In the genomic region with DNA sequence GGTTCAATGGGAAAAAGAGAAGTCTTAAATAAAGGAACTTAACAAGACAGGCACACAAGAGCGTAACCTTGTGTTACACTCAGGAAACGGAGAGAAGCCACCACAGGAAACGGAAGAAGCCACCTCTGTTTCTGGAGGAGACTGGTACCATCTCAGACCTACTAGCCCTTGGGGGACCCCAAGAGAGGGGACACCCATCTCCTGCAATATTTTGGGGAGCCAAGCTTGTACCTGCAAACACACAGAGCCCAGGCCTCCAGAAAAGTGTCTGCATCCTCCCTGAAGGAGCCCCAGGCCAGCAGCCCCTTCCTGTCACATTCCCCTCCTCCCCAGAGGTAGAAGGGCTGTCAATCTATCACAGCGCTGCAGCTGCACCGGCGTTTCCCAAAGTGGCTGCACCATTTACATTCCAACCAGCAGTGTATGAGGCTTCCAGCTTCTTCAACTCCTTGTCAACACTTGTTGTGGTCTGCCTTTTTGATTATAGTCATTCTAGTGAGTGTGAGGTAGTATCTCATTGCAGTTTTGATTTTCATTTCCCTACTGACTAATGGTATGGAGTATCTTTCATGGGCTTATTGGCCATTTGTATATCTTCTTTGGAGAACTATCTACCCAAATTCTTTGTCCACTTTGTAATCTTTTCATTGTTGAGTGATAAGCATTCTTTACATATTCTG, we compare ENCODE assay signal across 16 cellular contexts. TPM values are rescaled to one million over a fixed set of nuclear protein-coding genes. Genes with fewer than 3 reads are reported as not detected.
DNase-seq lines count a peak whose midpoint lies in the region; ATAC-seq, FAIRE-seq and TF ChIP-seq lines count a peak whose summit lies in the region.
"Had no signal": no experiment of that assay in that cellular context is flagged by ENCODE, and none has a peak within 500 bp of the region (broad histone marks: within the 10 kb centered on the region; RNA-seq: fewer than 3 reads in every experiment).

No MANE protein-coding gene starts in this region.

- peak overlapping the region; percentile 85 for H3K27ac Mint-ChIP-seq in activated T-cell treated with anti-CD3 and anti-CD28 coated beads, Interleukin-2, amount 50 U/mL, for 72 hours
- no peak overlapping the region for H3K27ac Mint-ChIP-seq in activated T-cell treated with anti-CD3 and anti-CD28 coated beads, Interleukin-2, amount 50 U/mL, for 24 hours

- H3K27ac ChIP-seq in Panc1 (ENCODE audit: low read length), result peak overlapping the region; percentile 67
- no peak overlapping the region for H3K27ac ChIP-seq in H1 (ENCODE audit: low read depth, low read length)
- peak overlapping the region; percentile 84 for H3K27ac ChIP-seq in thymus (ENCODE audit: low read depth)
- H3K27ac ChIP-seq: psoas muscle had no signal

- TF ChIP-seq CTCF in Panc1 (IDR thresholded peaks at IDR 0.05), result no peak
- TF ChIP-seq CTCF in H1 (IDR thresholded peaks at IDR 0.05; ENCODE audit: control extremely low read depth in 1 of 3, insufficient read depth in 1 of 3, low read depth in 1 of 3, low read length in 3 of 3), result no peak

- H3K4me1 ChIP-seq in Panc1 (ENCODE audit: control insufficient read depth, insufficient read depth, low read length), result peaks cover 27% of the 10 kb centered on the region
- H3K4me1 ChIP-seq in H1 (replicated peaks in 1 of 4; ENCODE audit: control insufficient read depth in 3 of 4, insufficient read depth in 4 of 4, low read length in 3 of 4), result peaks cover 0 to 3% (median under 1%) of the 10 kb centered on the region in 4 experiments; a peak in 2 of 7 replicates
- H3K4me1 ChIP-seq in thymus (ENCODE audit: control insufficient read depth, insufficient read depth, low read length), result peaks cover 29% of the 10 kb centered on the region
- H3K4me1 ChIP-seq: psoas muscle had no signal

- peaks cover 0 to 2% of the 10 kb centered on the region in 2 donors for H3K36me3 Mint-ChIP-seq in activated T-cell treated with anti-CD3 and anti-CD28 coated beads, Interleukin-2, amount 50 U/mL, for 72 hours (ENCODE audit: insufficient read depth in 2 of 2)
- H3K36me3 Mint-ChIP-seq in activated T-cell treated with anti-CD3 and anti-CD28 coated beads, Interleukin-2, amount 50 U/mL, for 24 hours (ENCODE audit: low read depth), result no peaks in the 10 kb centered on the region

- TF ChIP-seq POLR2A in H1 (IDR thresholded peaks at IDR 0.05; ENCODE audit: control extremely low read depth in 1 of 2, low read depth in 2 of 2, low read length in 2 of 2), result no peak

- in situ Hi-C loops in Panc1 (cut with HindIII; ENCODE audit: low pct_unique_long_range_greater_than_20kb, low sequenced_read_pairs), result no loop called here

- H2AFZ ChIP-seq in H1 (ENCODE audit: low read length), result no peak overlapping the region

- CTCF ChIA-PET in Panc1 (lab: Charles Lee) (no interaction called here), H1 (lab: Charles Lee; ENCODE audit: partially characterized antibody) (interaction anchor here (1.4 kb wide), 1 partner anchor 70 kb away, joined by 3 read pairs; no protein-coding TSS in a partner anchor)

- DNase-seq in activated T-cell treated with anti-CD3 and anti-CD28 coated beads, Interleukin-2, amount 50 U/mL, for 72 hours, result peak in 1 of 2 donors; percentile 8
- no peak for DNase-seq in activated T-cell treated with anti-CD3 and anti-CD28 coated beads, Interleukin-2, amount 50 U/mL, for 24 hours
- DNase-seq in Panc1 (ENCODE audit: low read depth, low spot score), result no peak
- DNase-seq in H1 (ENCODE audit: low read depth in 1 of 2, low spot score in 2 of 2), result peak in 1 of 2 experiments; percentile 46
- DNase-seq in DMS 273 (lab: John Stamatoyannopoulos, UW; ENCODE audit: unreplicated experiment), result no peak
- no peak for DNase-seq in cortex of kidney (lab: John Stamatoyannopoulos, UW)
- DNase-seq: activated CD4-positive, alpha-beta T cell treated with anti-CD3 and anti-CD28 coated beads for 48 hours; glutamatergic neuron; NCI-H446 treated with DMSO at 0.1 percent for 48 hours; psoas muscle; SHP77 had no signal

- H3K27me3 ChIP-seq in Panc1 (ENCODE audit: control insufficient read depth, insufficient read depth, low read length) (no peaks in the 10 kb centered on the region), H1 (replicated peaks in 1 of 4; ENCODE audit: control insufficient read depth in 3 of 4, extremely low read depth in 1 of 4, insufficient read depth in 3 of 4, low read length in 3 of 4) (no peaks in the 10 kb centered on the region), thymus (ENCODE audit: control insufficient read depth, insufficient read depth) (no peaks in the 10 kb centered on the region)

- H2BK15ac ChIP-seq in H1 (ENCODE audit: low read length), result no peak overlapping the region

- no peaks in the 10 kb centered on the region for H3K79me1 ChIP-seq in H1 (ENCODE audit: low read depth, low read length)

- no peaks in the 10 kb centered on the region for H4K20me1 ChIP-seq in H1 (replicated peaks in 1 of 2; ENCODE audit: control insufficient read depth in 1 of 2, insufficient read depth in 2 of 2, low read length in 2 of 2)

- no peak overlapping the region for H2BK120ac ChIP-seq in H1 (replicated peaks; ENCODE audit: low read depth, low read length)

- WGBS in H1 (ENCODE audit: extremely low coverage in 1 of 2, insufficient coverage in 1 of 2, insufficient read length in 1 of 2, insufficient replicate concordance in 2 of 2, low coverage in 1 of 2, low lambda C conversion rate in 2 of 2, missing lambda C conversion rate in 1 of 2), 2 experiments, result 84% methylated on average over 6 of the region's 6 CpGs; no CpG with 5 or more reads in 1 of the 2 experiments
- 6% methylated on average over 6 of the region's 6 CpGs for WGBS in thymus

- H4K5ac ChIP-seq in H1 (ENCODE audit: insufficient read length, low read depth, low read length), result no peak overlapping the region

- POLR2A ChIA-PET in Panc1 (lab: Charles Lee), result no interaction called here
- POLR2A ChIA-PET in H1 (lab: Charles Lee; ENCODE audit: partially characterized antibody), result no interaction called here

- H3K4me3 ChIP-seq in Panc1 (ENCODE audit: low read depth in 2 of 2, low read length in 2 of 2) (no peak overlapping the region), H1 (ENCODE audit: extremely low read depth in 1 of 4, insufficient read depth in 2 of 4, low read depth in 3 of 4, low read length in 4 of 4) (no peak overlapping the region), thymus (ENCODE audit: low read length) (no peak overlapping the region)
- H3K4me3 ChIP-seq: psoas muscle had no signal

- no peak overlapping the region for H3K4me2 ChIP-seq in H1 (ENCODE audit: insufficient read depth in 1 of 2, low read depth in 2 of 2, low read length in 2 of 2)

- H3K56ac ChIP-seq in H1 (replicated peaks; ENCODE audit: insufficient read length, low read depth, low read length), result peak overlapping the region; percentile 23

- no peak overlapping the region for H3K14ac ChIP-seq in H1 (ENCODE audit: insufficient read length)

- no peak overlapping the region for H3K23ac ChIP-seq in H1 (ENCODE audit: insufficient read length)

- no peak overlapping the region for H2AK5ac ChIP-seq in H1 (ENCODE audit: low read depth, low read length)

- H2BK20ac ChIP-seq in H1 (ENCODE audit: low read length), result no peak overlapping the region

- no peaks in the 10 kb centered on the region for H3K27me3 Mint-ChIP-seq in activated T-cell treated with anti-CD3 and anti-CD28 coated beads, Interleukin-2, amount 50 U/mL, for 72 hours (ENCODE audit: low read depth)
- peaks cover 29% of the 10 kb centered on the region for H3K27me3 Mint-ChIP-seq in activated T-cell treated with anti-CD3 and anti-CD28 coated beads, Interleukin-2, amount 50 U/mL, for 24 hours

- no peak for TF ChIP-seq RAD21 in H1 (IDR thresholded peaks at IDR 0.05 in 1 of 2, conservative IDR thresholded peaks at IDR 0.05 in 1 of 2; ENCODE audit: low read depth in 2 of 2, low read length in 2 of 2)

- no peak for FAIRE-seq in H1 (lab: Jason Lieb, UNC)

- H4K91ac ChIP-seq in H1 (replicated peaks; ENCODE audit: insufficient read length, low read length), result no peak overlapping the region

- H3K4ac ChIP-seq in H1 (replicated peaks; ENCODE audit: insufficient read length, low read depth, low read length), result no peak overlapping the region

- H3K18ac ChIP-seq in H1 (ENCODE audit: extremely low read depth, low read length), result no peak overlapping the region

- ATAC-seq in activated T-cell treated with anti-CD3 and anti-CD28 coated beads, Interleukin-2, amount 50 U/mL, for 72 hours (replicated peaks in 1 of 2), result peak; percentile 30 to 40
- ATAC-seq in Panc1 (no peak), GM19467 (IDR thresholded peaks at IDR 0.05; ENCODE audit: unreplicated experiment) (no peak)
- ATAC-seq: psoas muscle had no signal

- H2BK12ac ChIP-seq in H1 (ENCODE audit: low read depth, low read length), result no peak overlapping the region

- peaks cover 36% of the 10 kb centered on the region for H3K4me1 Mint-ChIP-seq in activated T-cell treated with anti-CD3 and anti-CD28 coated beads, Interleukin-2, amount 50 U/mL, for 72 hours (ENCODE audit: low read depth)
- H3K4me1 Mint-ChIP-seq in activated T-cell treated with anti-CD3 and anti-CD28 coated beads, Interleukin-2, amount 50 U/mL, for 24 hours (ENCODE audit: low read depth), result peaks cover 20% of the 10 kb centered on the region

- TF ChIP-seq EP300 in H1 (IDR thresholded peaks at IDR 0.05; ENCODE audit: borderline replicate concordance in 1 of 2, low read depth in 2 of 2, low read length in 2 of 2), result no peak

- H3K36me3 ChIP-seq in Panc1 (ENCODE audit: control insufficient read depth, insufficient read depth, low read length) (no peaks in the 10 kb centered on the region), H1 (ENCODE audit: control insufficient read depth in 2 of 4, insufficient read depth in 4 of 4, low read length in 3 of 4) (no peaks in the 10 kb centered on the region), thymus (ENCODE audit: control insufficient read depth, insufficient read depth) (no peaks in the 10 kb centered on the region)

- H3K9me3 ChIP-seq in Panc1 (ENCODE audit: control insufficient read depth, insufficient read depth, low read depth, low read length), result no peaks in the 10 kb centered on the region; the same call in 1 of the 2 replicates
- H3K9me3 ChIP-seq in H1 (ENCODE audit: insufficient read depth in 2 of 2, low read depth in 1 of 2, low read length in 1 of 2), result no peaks in the 10 kb centered on the region
- H3K9me3 ChIP-seq in thymus (ENCODE audit: control insufficient read depth), result no peaks in the 10 kb centered on the region
- H3K9me3 ChIP-seq: psoas muscle had no signal

- H3K9me3 Mint-ChIP-seq in activated T-cell treated with anti-CD3 and anti-CD28 coated beads, Interleukin-2, amount 50 U/mL, for 72 hours, result no peaks in the 10 kb centered on the region
- H3K9me3 Mint-ChIP-seq in activated T-cell treated with anti-CD3 and anti-CD28 coated beads, Interleukin-2, amount 50 U/mL, for 24 hours, result peaks cover 1% of the 10 kb centered on the region

- no peaks in the 10 kb centered on the region for H3K79me2 ChIP-seq in H1 (ENCODE audit: control insufficient read depth in 1 of 2, insufficient read depth in 2 of 2, low read length in 2 of 2)

- no peak overlapping the region for H2BK5ac ChIP-seq in H1 (ENCODE audit: low read depth, low read length)

- H3K9ac ChIP-seq in H1 (replicated peaks in 1 of 4; ENCODE audit: extremely low read depth in 1 of 4, low read depth in 3 of 4, low read length in 3 of 4), result no peak overlapping the region

- H3K4me3 Mint-ChIP-seq in activated T-cell treated with anti-CD3 and anti-CD28 coated beads, Interleukin-2, amount 50 U/mL, for 72 hours, result peak overlapping the region; percentile 61 to 82
- no peak overlapping the region for H3K4me3 Mint-ChIP-seq in activated T-cell treated with anti-CD3 and anti-CD28 coated beads, Interleukin-2, amount 50 U/mL, for 24 hours

- intact Hi-C loops in Panc1 (cut with micrococcal nuclease; ENCODE audit: unreplicated experiment), result no loop called here

- no peaks in the 10 kb centered on the region for H3K23me2 ChIP-seq in H1 (ENCODE audit: low read depth, low read length)

- no peak overlapping the region for H4K8ac ChIP-seq in H1 (ENCODE audit: extremely low read depth, insufficient read depth, low read length)

- no TSS peak for BruUV-seq in Panc1 (replicated peaks; lab: Mats Ljungman, UMichigan)

RNA-seq across cellular contexts. Expression of a gene that starts 23.0 kb away (rescaled TPM):
- total RNA-seq in activated T-cell treated with anti-CD3 and anti-CD28 coated beads, Interleukin-2, amount 50 U/mL, for 72 hours, result not detected
- 2.3 TPM for total RNA-seq in Panc1 (2021; ENCODE audit: unreplicated experiment)
- 2.6 TPM for polyA plus RNA-seq in Panc1 (2012; ENCODE audit: insufficient read length)
- 0.30 and 0.33 TPM in 2 replicates for total RNA-seq in H1 (2021; fragmentation: NEBNext Ultra II Directional; extraction: Animal tissue kit (Norgen Biotek cat#: 25700))
- polyA plus RNA-seq in H1 (2011; rRNA removed), result 0.20 and 0.38 TPM in 2 replicates
- polyA plus RNA-seq in H1 (2011; cell fraction: cytosol; rRNA removed), result 0.22 TPM
- 0.40 TPM for polyA plus RNA-seq in H1 (2011; cell fraction: nucleus; rRNA removed)
- 0.20 to 0.45 TPM (median 0.29 TPM) in 4 replicates for polyA plus RNA-seq in H1 (2012, experiment 1 of 2)
- 0.24 TPM for polyA plus RNA-seq in H1 (2012, experiment 2 of 2)
- 0.41 TPM for polyA plus RNA-seq in H1 (2013, experiment 1 of 2)
- polyA plus RNA-seq in H1 (2013, experiment 2 of 2), result 0.31 TPM
- polyA minus RNA-seq in H1 (2011; rRNA and poly(A)+ RNA removed), result 0.20 and 0.35 TPM in 2 replicates
- not detected for polyA minus RNA-seq in H1 (2011; cell fraction: cytosol; rRNA and poly(A)+ RNA removed)
- polyA minus RNA-seq in H1 (2011; cell fraction: nucleus; rRNA and poly(A)+ RNA removed), result not detected
- polyA plus RNA-seq in thymus, result 0.57 TPM
- total RNA-seq: psoas muscle, subcutaneous adipose tissue had no signal
- polyA plus RNA-seq: AG04450, liver, psoas muscle had no signal

Comparison
In these comparisons a context has a peak if more than half of its experiments do, and no peak if none do; other contexts are left out.
1. ATAC-seq: peak in activated T-cell treated with anti-CD3 and anti-CD28 coated beads, Interleukin-2, amount 50 U/mL, for 72 hours (2 of 2); none in Panc1 (single experiment) and GM19467 (single experiment).